Comparison of ENCODE assay signal across 9 cellular contexts in the genomic region with DNA sequence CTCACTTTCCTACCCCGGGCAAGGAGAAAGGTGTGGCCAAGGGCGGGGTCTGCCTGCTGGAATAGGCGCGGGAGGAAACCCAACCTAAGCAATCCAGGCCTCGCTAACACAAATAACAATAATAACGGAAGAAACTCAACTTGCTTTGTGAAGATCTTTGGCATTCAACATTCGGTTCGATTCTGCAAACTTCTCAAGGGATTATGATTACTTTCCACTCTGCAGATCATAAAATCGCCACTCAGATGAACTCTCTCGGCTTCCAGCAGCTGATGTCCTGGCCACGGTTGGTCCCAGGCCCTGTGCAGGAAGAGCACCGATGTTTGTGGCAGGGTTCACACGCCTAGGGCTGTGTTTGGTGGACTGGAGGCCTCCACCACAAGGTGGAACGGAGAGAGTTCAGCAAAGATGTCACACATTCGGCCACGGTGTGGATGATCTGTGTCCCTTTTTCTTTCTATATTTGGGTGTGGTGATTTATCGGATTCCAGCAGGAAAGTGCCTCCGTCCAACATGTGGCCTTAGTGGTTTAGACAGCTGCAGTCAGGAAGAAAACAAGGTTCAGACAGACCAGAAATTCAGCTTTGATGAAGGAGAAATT. TPM values are rescaled to one million over a fixed set of nuclear protein-coding genes. Genes with fewer than 3 reads are reported as not detected.
DNase-seq lines count a peak whose midpoint lies in the region; FAIRE-seq and TF ChIP-seq lines count a peak whose summit lies in the region.
"Had no signal": no experiment of that assay in that cellular context is flagged by ENCODE, and none has a peak within 500 bp of the region (broad histone marks: within the 10 kb centered on the region; RNA-seq: fewer than 3 reads in every experiment).

No MANE protein-coding gene starts in this region.

- H3K79me1 ChIP-seq in mesendoderm (ENCODE audit: low read length), result no peaks in the 10 kb centered on the region

- no peaks in the 10 kb centered on the region for H3K9me3 Mint-ChIP-seq in activated naive CD4-positive, alpha-beta T cell treated with anti-CD3 and anti-CD28 coated beads for 36 hours
- H3K9me3 Mint-ChIP-seq in astrocyte (ENCODE audit: unreplicated experiment), result no peaks in the 10 kb centered on the region

- peak overlapping the region; percentile 66 for H3K4me3 Mint-ChIP-seq in activated naive CD4-positive, alpha-beta T cell treated with anti-CD3 and anti-CD28 coated beads for 36 hours
- peak overlapping the region; percentile 58 for H3K4me3 Mint-ChIP-seq in astrocyte (ENCODE audit: unreplicated experiment)

- peaks cover 3% of the 10 kb centered on the region for H4K20me1 ChIP-seq in astrocyte (ENCODE audit: insufficient read depth, low read length)

- H3K9me3 ChIP-seq in astrocyte (ENCODE audit: insufficient read depth, low read depth, low read length), result no peaks in the 10 kb centered on the region
- no peaks in the 10 kb centered on the region for H3K9me3 ChIP-seq in tibial nerve

- H2AFZ ChIP-seq in astrocyte (ENCODE audit: low read depth, low read length), result peak overlapping the region; percentile 90

- TF ChIP-seq POLR2A in tibial nerve (IDR thresholded peaks at IDR 0.05) (no peak), lower leg skin (IDR thresholded peaks at IDR 0.05) (no peak)

- H3K4me1 ChIP-seq in astrocyte (ENCODE audit: insufficient read depth, low read length), result peaks cover 13% of the 10 kb centered on the region
- peaks cover 2% of the 10 kb centered on the region for H3K4me1 ChIP-seq in mesendoderm (ENCODE audit: control insufficient read depth, low read depth, low read length)
- H3K4me1 ChIP-seq in tibial nerve, result peaks cover 0 to 42% (median 9%) of the 10 kb centered on the region in 4 donors

- H3K4ac ChIP-seq in mesendoderm (ENCODE audit: low read depth, low read length), result no peak overlapping the region

- H3K36me3 Mint-ChIP-seq in activated naive CD4-positive, alpha-beta T cell treated with anti-CD3 and anti-CD28 coated beads for 36 hours (ENCODE audit: low read depth), result no peaks in the 10 kb centered on the region
- H3K36me3 Mint-ChIP-seq in astrocyte (ENCODE audit: low read depth, unreplicated experiment), result no peaks in the 10 kb centered on the region

- H3K27ac ChIP-seq in astrocyte (ENCODE audit: low read depth, low read length) (no peak overlapping the region), mesendoderm (ENCODE audit: low read depth, low read length) (no peak overlapping the region), tibial nerve (peak overlapping the region in 1 of 4 donors; percentile 12)

- H3K56ac ChIP-seq in mesendoderm (ENCODE audit: low read length), result peak overlapping the region; percentile 76

- H3K4me2 ChIP-seq in astrocyte (ENCODE audit: low read length) (peak overlapping the region; percentile 98), mesendoderm (ENCODE audit: low read length) (peak overlapping the region; percentile 66)

- H3K36me3 ChIP-seq in astrocyte (ENCODE audit: insufficient read depth, low read length) (no peaks in the 10 kb centered on the region), mesendoderm (ENCODE audit: control insufficient read depth, insufficient read depth, low read length) (no peaks in the 10 kb centered on the region), tibial nerve (no peaks in the 10 kb centered on the region)

- in situ Hi-C loops in GM13976 (cut with MboI; ENCODE audit: low sequenced_read_pairs, unreplicated experiment), result no loop called here

- intact Hi-C loops in activated naive CD4-positive, alpha-beta T cell treated with anti-CD3 and anti-CD28 coated beads for 36 hours (cut with micrococcal nuclease), result loop anchor here (2.0 to 5.0 kb wide), 3 partner anchors 79 to 205 kb away; no protein-coding TSS in a partner anchor
- intact Hi-C loops in lower leg skin (cut with DNase I; ENCODE audit: low total_unique reads), result no loop called here
- intact Hi-C loops in posterior vena cava (cut with DNase I), result no loop called here

- FAIRE-seq in astrocyte (lab: Jason Lieb, UNC), result no peak

- TF ChIP-seq EP300 in tibial nerve (IDR thresholded peaks at IDR 0.05), result no peak

- H3K27ac Mint-ChIP-seq in activated naive CD4-positive, alpha-beta T cell treated with anti-CD3 and anti-CD28 coated beads for 36 hours, result no peak overlapping the region
- H3K27ac Mint-ChIP-seq in astrocyte (ENCODE audit: unreplicated experiment), result no peak overlapping the region

- H4K8ac ChIP-seq in mesendoderm (ENCODE audit: low read depth, low read length), result no peak overlapping the region

- H3K4me3 ChIP-seq in astrocyte (ENCODE audit: insufficient read depth, low read depth, low read length), result peak overlapping the region; percentile 82
- H3K4me3 ChIP-seq in mesendoderm (ENCODE audit: low read length), result peak overlapping the region; percentile 3
- peak overlapping the region; percentile 29 to 71 (median 38) for H3K4me3 ChIP-seq in tibial nerve
- no peak overlapping the region for H3K4me3 ChIP-seq in lower leg skin (ENCODE audit: low read depth, poor library complexity, severe bottlenecking)

- no peak overlapping the region for H3K23ac ChIP-seq in mesendoderm (ENCODE audit: low read length)

- H3K9ac ChIP-seq in astrocyte (ENCODE audit: low read length) (peak overlapping the region; percentile 89), mesendoderm (ENCODE audit: low read length) (peak overlapping the region; percentile 54)

- no peak overlapping the region for H2BK120ac ChIP-seq in mesendoderm (ENCODE audit: low read depth, low read length)

- H3K18ac ChIP-seq in mesendoderm (ENCODE audit: low read length), result no peak overlapping the region

- no peak for DNase-seq in activated naive CD4-positive, alpha-beta T cell treated with anti-CD3 and anti-CD28 coated beads for 36 hours
- no peak for DNase-seq in activated naive CD4-positive, alpha-beta T cell treated with anti-CD3 and anti-CD28 coated beads, Interleukin-2, amount 50 U/mL, for 16 hours
- DNase-seq in astrocyte (ENCODE audit: low read depth) (no peak), mesendoderm (peak; percentile 39), tibial nerve (ENCODE audit: low spot score in 2 of 2) (no peak), lower leg skin (ENCODE audit: low spot score in 2 of 2) (no peak), posterior vena cava (ENCODE audit: low spot score) (no peak), GM13976 (ENCODE audit: low spot score) (no peak)

- H3K4me1 Mint-ChIP-seq in activated naive CD4-positive, alpha-beta T cell treated with anti-CD3 and anti-CD28 coated beads for 36 hours (ENCODE audit: low read depth), result peaks cover 19% of the 10 kb centered on the region
- H3K4me1 Mint-ChIP-seq in astrocyte (ENCODE audit: low read depth, unreplicated experiment), result peaks cover 2% of the 10 kb centered on the region

- no peak overlapping the region for H2AK5ac ChIP-seq in mesendoderm (ENCODE audit: low read length)

- H3K27me3 ChIP-seq in astrocyte (ENCODE audit: insufficient read depth, low read length) (no peaks in the 10 kb centered on the region), mesendoderm (ENCODE audit: insufficient read depth, low read length, poor library complexity) (peaks cover 14% of the 10 kb centered on the region), tibial nerve (peaks cover 0 to 40% of the 10 kb centered on the region in 2 donors)

- no peak overlapping the region for H4K5ac ChIP-seq in mesendoderm (ENCODE audit: low read length)

- no peak overlapping the region for H2BK5ac ChIP-seq in mesendoderm (ENCODE audit: low read length)

- no peak for TF ChIP-seq CTCF in astrocyte (IDR thresholded peaks at IDR 0.05; ENCODE audit: insufficient read depth, low read depth, low read length)
- TF ChIP-seq CTCF in tibial nerve (IDR thresholded peaks at IDR 0.05), result no peak
- no peak for TF ChIP-seq CTCF in lower leg skin (IDR thresholded peaks at IDR 0.05)
- TF ChIP-seq CTCF in GM13976 (IDR thresholded peaks at IDR 0.05; ENCODE audit: borderline replicate concordance, control extremely low read depth, extremely low read depth, insufficient read depth, missing control alignments), result no peak

- CTCF ChIA-PET in activated naive CD4-positive, alpha-beta T cell treated with anti-CD3 and anti-CD28 coated beads for 36 hours (lab: Charles Lee), result interaction anchor here (0.6 to 1.2 kb wide), 2 partner anchors 223 to 478 kb away, joined by 3 to 8 read pairs; no protein-coding TSS in a partner anchor

- peaks cover 15% of the 10 kb centered on the region for H3K27me3 Mint-ChIP-seq in activated naive CD4-positive, alpha-beta T cell treated with anti-CD3 and anti-CD28 coated beads for 36 hours (ENCODE audit: low read depth)
- H3K27me3 Mint-ChIP-seq in astrocyte (ENCODE audit: low read depth, unreplicated experiment), result peaks cover 27% of the 10 kb centered on the region

- no peak overlapping the region for H2BK15ac ChIP-seq in mesendoderm (replicated peaks; ENCODE audit: low read depth)

- no CpG with 5 or more reads among the region's 18 CpGs for WGBS in mesendoderm (ENCODE audit: extremely low coverage, insufficient coverage, low lambda C conversion rate)
- 23 to 31% methylated on average over 18 of the region's 18 CpGs for WGBS in tibial nerve, 2 donors
- 37 to 40% methylated on average over 18 of the region's 18 CpGs for WGBS in lower leg skin, 2 donors

- peaks cover 26% of the 10 kb centered on the region for H3K79me2 ChIP-seq in astrocyte (ENCODE audit: insufficient read depth, low read length)
- no peaks in the 10 kb centered on the region for H3K79me2 ChIP-seq in mesendoderm (ENCODE audit: control insufficient read depth, insufficient read depth, low read length)

RNA-seq across cellular contexts. Expression of a gene that starts 0.4 kb away (rescaled TPM):
- total RNA-seq in activated naive CD4-positive, alpha-beta T cell treated with anti-CD3 and anti-CD28 coated beads for 36 hours, result under 1 TPM; 0.52 to 0.69 TPM
- total RNA-seq in astrocyte, result 5.5 and 6.0 TPM in 2 replicates
- polyA plus RNA-seq in mesendoderm (2013, experiment 1 of 2), result 1.2 TPM
- polyA plus RNA-seq in mesendoderm (2013, experiment 2 of 2), result 1.1 TPM
- 1 to 10 TPM; 2.1 to 7.5 (median 4.6) TPM for total RNA-seq in tibial nerve
- 1 to 10 TPM in 2 of 4 donors, under 1 TPM in 2; 0.19 to 5.8 (median 0.99) TPM for total RNA-seq in lower leg skin
- total RNA-seq in posterior vena cava, result 1 to 10 TPM in 1 of 2 donors, under 1 TPM in 1; 0.97 to 1.2 TPM
- total RNA-seq: G401 had no signal
